Comparison of ENCODE assay signal across 26 cellular contexts in the genomic region with DNA sequence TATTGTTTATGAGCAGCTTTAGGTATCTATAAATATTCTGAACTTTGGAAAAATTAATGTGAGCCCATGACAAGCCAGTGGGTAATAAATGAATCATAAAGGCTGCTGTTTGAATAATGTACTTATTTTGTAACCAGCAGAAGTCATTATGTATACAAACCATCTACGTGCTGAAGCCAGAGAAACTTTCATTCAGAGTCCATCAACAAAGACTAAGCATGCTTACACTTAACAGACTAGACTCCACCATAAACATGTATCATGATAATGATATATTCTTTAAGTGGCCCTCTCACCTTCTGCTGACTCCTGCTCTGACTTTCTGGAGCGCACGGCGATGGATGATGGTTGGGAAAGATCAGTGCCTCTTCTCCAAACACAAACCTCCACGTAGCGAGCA.
"Had no signal": no experiment of that assay in that cellular context is flagged by ENCODE, and none has a peak within 500 bp of the region (broad histone marks: within the 10 kb centered on the region; RNA-seq: fewer than 3 reads in every experiment).

No MANE protein-coding gene starts in this region.

- H3K4me3 Mint-ChIP-seq: activated CD4-positive, alpha-beta memory T cell treated with anti-CD3 and anti-CD28 coated beads, Interleukin-2, amount 10 ng/mL, durations not matched to agents 7 days and 5 days; activated CD4-positive, alpha-beta T cell treated with anti-CD3 and anti-CD28 coated beads for 36 hours; activated naive CD4-positive, alpha-beta T cell treated with anti-CD3 and anti-CD28 coated beads for 36 hours; activated naive CD8-positive, alpha-beta T cell; activated T-helper 17 cell treated with anti-CD3 and anti-CD28 coated beads, Interleukin-2, amount 50 U/mL, for 72 hours; central memory CD8-positive, alpha-beta T cell had no signal

- H3K9ac ChIP-seq: KMS-11 had no signal

- DNase-seq: activated CD4-positive, alpha-beta memory T cell treated with anti-CD3 and anti-CD28 coated beads, Interleukin-2, amount 10 ng/mL, durations not matched to agents 7 days and 5 days; activated CD4-positive, alpha-beta T cell treated with anti-CD3 and anti-CD28 coated beads for 36 hours; activated CD4-positive, alpha-beta T cell treated with anti-CD3 and anti-CD28 coated beads, Interleukin-2, amount 50 U/mL, for 1 hour; activated gamma-delta T cell; activated naive CD4-positive, alpha-beta T cell treated with anti-CD3 and anti-CD28 coated beads for 36 hours; activated T-cell treated with anti-CD3 and anti-CD28 coated beads for 4 hours; activated T-cell treated with anti-CD3 and anti-CD28 coated beads, Interleukin-2, amount 50 U/mL, for 48 hours; NCI-H1092; NCI-H1417; NCI-H2029; NCI-H2107; NCI-H2171 treated with DMSO at 0.1 percent for 48 hours; NCI-H345; NCI-H510A; NCI-H69; NK-92 treated with Interleukin-12 subunit alpha and Interleukin-12 subunit beta, amount 100 ng/mL, for 24 hours; OCI-M1; RPMI8226; SHP77; T-helper 1 cell; WERI-Rb-1 had no signal

- H3K4me1 Mint-ChIP-seq: activated CD4-positive, alpha-beta memory T cell treated with anti-CD3 and anti-CD28 coated beads, Interleukin-2, amount 10 ng/mL, durations not matched to agents 7 days and 5 days; activated CD4-positive, alpha-beta T cell treated with anti-CD3 and anti-CD28 coated beads for 36 hours; activated T-helper 17 cell treated with anti-CD3 and anti-CD28 coated beads, Interleukin-2, amount 50 U/mL, for 72 hours; central memory CD8-positive, alpha-beta T cell had no signal

- H3K27ac Mint-ChIP-seq: activated CD4-positive, alpha-beta memory T cell treated with anti-CD3 and anti-CD28 coated beads, Interleukin-2, amount 10 ng/mL, durations not matched to agents 7 days and 5 days; activated CD4-positive, alpha-beta T cell treated with anti-CD3 and anti-CD28 coated beads for 36 hours; activated naive CD4-positive, alpha-beta T cell treated with anti-CD3 and anti-CD28 coated beads for 36 hours; activated naive CD8-positive, alpha-beta T cell; activated T-helper 17 cell treated with anti-CD3 and anti-CD28 coated beads, Interleukin-2, amount 50 U/mL, for 72 hours had no signal

- H3K27me3 Mint-ChIP-seq: activated CD4-positive, alpha-beta memory T cell treated with anti-CD3 and anti-CD28 coated beads, Interleukin-2, amount 10 ng/mL, durations not matched to agents 7 days and 5 days; activated CD4-positive, alpha-beta T cell treated with anti-CD3 and anti-CD28 coated beads for 36 hours; activated naive CD8-positive, alpha-beta T cell; activated T-helper 17 cell treated with anti-CD3 and anti-CD28 coated beads, Interleukin-2, amount 50 U/mL, for 72 hours; central memory CD8-positive, alpha-beta T cell had no signal

- H3K27ac ChIP-seq: KMS-11, WERI-Rb-1 had no signal

- ATAC-seq: activated CD4-positive, alpha-beta T cell treated with anti-CD3 and anti-CD28 coated beads for 36 hours; activated T-helper 17 cell treated with anti-CD3 and anti-CD28 coated beads, Interleukin-2, amount 50 U/mL, for 72 hours; Panc1 had no signal

- H3K9me3 Mint-ChIP-seq: central memory CD8-positive, alpha-beta T cell had no signal

- H3K4me2 ChIP-seq: KMS-11 had no signal

- H3K36me3 ChIP-seq: WERI-Rb-1 had no signal
